ENCODE assay signal across 25 cellular contexts in genomic region chr4:172073590-172073989, GRCh38.
"Had no signal": no experiment of that assay in that cellular context is flagged by ENCODE, and none has a peak within 500 bp of the region (broad histone marks: within the 10 kb centered on the region; RNA-seq: fewer than 3 reads in every experiment).

No MANE protein-coding gene starts in this region.

- H3K9me3 Mint-ChIP-seq: nephron had no signal

- H3K27me3 ChIP-seq: esophagus squamous epithelium, gastroesophageal sphincter, neutrophil, right atrium auricular region, sigmoid colon, testis, transverse colon had no signal

- ATAC-seq: effector memory CD8-positive, alpha-beta T cell; gastroesophageal sphincter; left cardiac atrium; left ventricle myocardium superior; stimulated activated naive B cell treated with anti-CD40 and anti-IgM and Interleukin-4, amounts not matched to agents 10 μg/mL and 1 μg/mL and 100 μg/mL, for 72 hours; stimulated activated naive CD8-positive, alpha-beta T cell treated with anti-CD3 and anti-CD28 coated beads, Interleukin-15, amount 100 ng/mL, for 72 hours had no signal

- H3K27ac Mint-ChIP-seq: dendritic cell treated with granulocyte-macrophage colony-stimulating factor and Interleukin-4, amounts not matched to agents 40 ng/mL and 50 ng/mL, for 4 days; effector memory CD8-positive, alpha-beta T cell; immature natural killer cell; naive B cell; nephron; stimulated activated naive B cell treated with anti-CD40 and anti-IgM and Interleukin-4, amounts not matched to agents 10 μg/mL and 1 μg/mL and 100 μg/mL, for 72 hours; stimulated activated naive CD8-positive, alpha-beta T cell treated with anti-CD3 and anti-CD28 coated beads, Interleukin-15, amount 100 ng/mL, for 72 hours had no signal

- H3K27me3 Mint-ChIP-seq: dendritic cell treated with granulocyte-macrophage colony-stimulating factor and Interleukin-4, amounts not matched to agents 40 ng/mL and 50 ng/mL, for 4 days; effector memory CD8-positive, alpha-beta T cell; naive B cell; stimulated activated naive B cell treated with anti-CD40 and anti-IgM and Interleukin-4, amounts not matched to agents 10 μg/mL and 1 μg/mL and 100 μg/mL, for 72 hours; stimulated activated naive CD8-positive, alpha-beta T cell treated with anti-CD3 and anti-CD28 coated beads, Interleukin-15, amount 100 ng/mL, for 72 hours had no signal

- H3K4me1 ChIP-seq: esophagus squamous epithelium, gastroesophageal sphincter, right atrium auricular region, sigmoid colon, testis, transverse colon had no signal

- H3K36me3 ChIP-seq: esophagus squamous epithelium, gastroesophageal sphincter, neutrophil, right atrium auricular region, sigmoid colon, transverse colon had no signal

- H3K4me3 Mint-ChIP-seq: dendritic cell treated with granulocyte-macrophage colony-stimulating factor and Interleukin-4, amounts not matched to agents 40 ng/mL and 50 ng/mL, for 4 days; effector memory CD8-positive, alpha-beta T cell; immature natural killer cell; naive B cell; nephron; stimulated activated naive B cell treated with anti-CD40 and anti-IgM and Interleukin-4, amounts not matched to agents 10 μg/mL and 1 μg/mL and 100 μg/mL, for 72 hours; stimulated activated naive CD8-positive, alpha-beta T cell treated with anti-CD3 and anti-CD28 coated beads, Interleukin-15, amount 100 ng/mL, for 72 hours had no signal

- H3K4me1 Mint-ChIP-seq: immature natural killer cell; naive B cell; nephron; stimulated activated naive B cell treated with anti-CD40 and anti-IgM and Interleukin-4, amounts not matched to agents 10 μg/mL and 1 μg/mL and 100 μg/mL, for 72 hours; stimulated activated naive CD8-positive, alpha-beta T cell treated with anti-CD3 and anti-CD28 coated beads, Interleukin-15, amount 100 ng/mL, for 72 hours had no signal

- H3K9me3 ChIP-seq: esophagus squamous epithelium, gastroesophageal sphincter, neutrophil, right atrium auricular region, sigmoid colon, testis, transverse colon had no signal

- DNase-seq: effector memory CD8-positive, alpha-beta T cell; esophagus squamous epithelium; foreskin fibroblast; glutamatergic neuron; immature natural killer cell; kidney; left cardiac atrium; left ventricle myocardium superior; mesenchymal stem cell; naive B cell; posterior cingulate gyrus; sigmoid colon; stimulated activated CD4-positive, alpha-beta T cell treated with anti-CD3 and anti-CD28 coated beads, Interleukin-2, amount 100 ng/mL, for 24 hours; stimulated activated CD4-positive, alpha-beta T cell treated with anti-CD3 and anti-CD28 coated beads, Interleukin-4, amount 100 ng/mL, for 4 hours; stimulated activated naive B cell treated with anti-CD40 and anti-IgM and Interleukin-4, amounts not matched to agents 10 μg/mL and 1 μg/mL and 100 μg/mL, for 72 hours; stimulated activated naive CD8-positive, alpha-beta T cell treated with anti-CD3 and anti-CD28 coated beads, Interleukin-15, amount 100 ng/mL, for 72 hours; testis; transverse colon had no signal

- H3K27ac ChIP-seq: esophagus squamous epithelium, gastroesophageal sphincter, neutrophil, right atrium auricular region, sigmoid colon, skin epidermis, testis, transverse colon had no signal

- H3K36me3 Mint-ChIP-seq: immature natural killer cell; naive B cell; stimulated activated naive B cell treated with anti-CD40 and anti-IgM and Interleukin-4, amounts not matched to agents 10 μg/mL and 1 μg/mL and 100 μg/mL, for 72 hours had no signal

- H3K4me3 ChIP-seq: esophagus squamous epithelium, gastroesophageal sphincter, lung, right atrium auricular region, sigmoid colon, skin epidermis, testis, transverse colon had no signal
